ENCODE assay signal across 1 cellular context in the genomic region with DNA sequence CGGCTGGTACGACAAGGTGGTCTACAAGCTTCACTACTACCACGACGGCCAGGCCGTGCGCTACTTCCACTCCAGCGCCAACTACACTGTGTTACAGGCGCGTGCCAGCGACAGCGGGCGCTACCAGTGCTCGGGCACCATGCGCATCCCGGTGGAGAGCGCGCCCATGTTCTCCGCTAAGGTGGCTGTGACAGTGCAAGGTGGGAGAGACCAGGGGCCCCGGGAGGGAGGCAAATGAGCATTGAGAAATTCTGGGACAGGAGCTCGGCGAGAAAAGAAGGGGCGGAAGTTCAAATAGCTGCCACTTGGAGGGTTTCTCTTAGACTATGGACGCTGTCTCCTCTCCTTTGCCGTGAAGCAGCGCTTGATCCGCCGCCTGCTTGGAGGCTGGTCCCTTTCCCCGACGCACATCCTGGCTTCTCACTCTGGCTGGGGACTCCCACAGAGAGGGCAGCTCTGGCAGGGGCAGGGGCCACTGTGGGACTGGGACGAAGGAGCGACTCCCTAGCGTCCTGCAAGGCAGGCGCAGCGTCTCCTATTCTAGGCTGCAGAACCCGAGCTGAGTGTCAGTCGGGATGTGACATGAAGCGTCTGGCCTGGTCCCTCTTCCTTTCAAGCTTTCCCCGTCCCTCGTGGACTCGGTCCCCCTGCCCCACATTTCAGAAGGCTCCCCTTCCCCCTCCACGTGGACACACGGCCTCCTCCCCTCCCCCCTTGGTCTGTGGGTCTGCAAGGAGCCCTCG.
TF ChIP-seq lines count a peak whose summit lies in the region.

No MANE protein-coding gene starts in this region.

TF ChIP-seq in HepG2, 621 proteins besides CTCF, POLR2A, EP300 and RAD21 (continues in another document):
- TF ChIP-seq KLF12 (CRISPR knock-in tag; IDR thresholded peaks at IDR 0.05; ENCODE audit: borderline replicate concordance) (no peak), ATF7-NPFF (CRISPR knock-in tag; IDR thresholded peaks at IDR 0.05; ENCODE audit: low read depth) (peak; percentile 11; the same call in 1 of the 2 replicates), ZNF234 (CRISPR knock-in tag; conservative IDR thresholded peaks at IDR 0.05) (no peak), ZZZ3 (CRISPR knock-in tag; IDR thresholded peaks at IDR 0.05; ENCODE audit: borderline replicate concordance) (no peak), HDAC1 (CRISPR knock-in tag; IDR thresholded peaks at IDR 0.05) (peak; percentile 30; the same call in 1 of the 2 replicates), HDAC6 (IDR thresholded peaks at IDR 0.05; ENCODE audit: low read depth, low read length) (no peak), MEIS1 (CRISPR knock-in tag; IDR thresholded peaks at IDR 0.05; ENCODE audit: borderline replicate concordance) (peak; percentile 65; the same call in 1 of the 2 replicates), ARNTL (CRISPR knock-in tag; IDR thresholded peaks at IDR 0.05) (0 out of 2 replicates have a peak, but pooled peaks have one; percentile 10), SAP130 (CRISPR knock-in tag; IDR thresholded peaks at IDR 0.05; ENCODE audit: low read depth) (no peak), ZBTB38 (CRISPR knock-in tag; IDR thresholded peaks at IDR 0.05) (0 out of 2 replicates have a peak, but pooled peaks have one; percentile 5), NRL (CRISPR knock-in tag; IDR thresholded peaks at IDR 0.05; ENCODE audit: borderline replicate concordance) (0 out of 2 replicates have a peak, but pooled peaks have one; percentile 70), ZNF446 (CRISPR knock-in tag; IDR thresholded peaks at IDR 0.05) (no peak), BRCA1 (CRISPR knock-in tag; IDR thresholded peaks at IDR 0.05) (no peak), KAT7 (CRISPR knock-in tag; IDR thresholded peaks at IDR 0.05; ENCODE audit: borderline replicate concordance) (peak; percentile 55; the same call in 1 of the 2 replicates), ZNF549 (CRISPR knock-in tag; IDR thresholded peaks at IDR 0.05) (no peak), SMAD1 (CRISPR knock-in tag; IDR thresholded peaks at IDR 0.05; ENCODE audit: borderline replicate concordance, low read depth) (0 out of 2 replicates have a peak, but pooled peaks have one; percentile 11), ZNF333 (CRISPR knock-in tag; IDR thresholded peaks at IDR 0.05; ENCODE audit: borderline replicate concordance) (no peak), ZNF556 (CRISPR knock-in tag; IDR thresholded peaks at IDR 0.05; ENCODE audit: borderline replicate concordance) (0 out of 2 replicates have a peak, but pooled peaks have one; percentile 51), ZNF292 (CRISPR knock-in tag; IDR thresholded peaks at IDR 0.05; ENCODE audit: borderline replicate concordance, low read depth) (peak; percentile 17; the same call in 1 of the 2 replicates), HNRNPLL (IDR thresholded peaks at IDR 0.05; ENCODE audit: low read depth, low read length, poor library complexity, severe bottlenecking) (peak; percentile 71), GABPB1 (CRISPR knock-in tag; IDR thresholded peaks at IDR 0.05) (peak; percentile 28; the same call in 1 of the 2 replicates), KLF9 (CRISPR knock-in tag; IDR thresholded peaks at IDR 0.05; ENCODE audit: low read depth) (no peak)
- TF ChIP-seq, protein P1, sequence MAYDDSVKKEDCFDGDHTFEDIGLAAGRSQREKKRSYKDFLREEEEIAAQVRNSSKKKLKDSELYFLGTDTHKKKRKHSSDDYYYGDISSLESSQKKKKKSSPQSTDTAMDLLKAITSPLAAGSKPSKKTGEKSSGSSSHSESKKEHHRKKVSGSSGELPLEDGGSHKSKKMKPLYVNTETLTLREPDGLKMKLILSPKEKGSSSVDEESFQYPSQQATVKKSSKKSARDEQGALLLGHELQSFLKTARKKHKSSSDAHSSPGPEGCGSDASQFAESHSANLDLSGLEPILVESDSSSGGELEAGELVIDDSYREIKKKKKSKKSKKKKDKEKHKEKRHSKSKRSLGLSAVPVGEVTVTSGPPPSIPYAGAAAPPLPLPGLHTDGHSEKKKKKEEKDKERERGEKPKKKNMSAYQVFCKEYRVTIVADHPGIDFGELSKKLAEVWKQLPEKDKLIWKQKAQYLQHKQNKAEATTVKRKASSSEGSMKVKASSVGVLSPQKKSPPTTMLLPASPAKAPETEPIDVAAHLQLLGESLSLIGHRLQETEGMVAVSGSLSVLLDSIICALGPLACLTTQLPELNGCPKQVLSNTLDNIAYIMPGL (CRISPR knock-in tag; IDR thresholded peaks at IDR 0.05; ENCODE audit: borderline replicate concordance in 1 of 2, low read depth in 1 of 2) = 0 out of 4 replicates have a peak, but pooled peaks of 1 of the 2 experiments have one; percentile 39
- TF ChIP-seq, protein P2, sequence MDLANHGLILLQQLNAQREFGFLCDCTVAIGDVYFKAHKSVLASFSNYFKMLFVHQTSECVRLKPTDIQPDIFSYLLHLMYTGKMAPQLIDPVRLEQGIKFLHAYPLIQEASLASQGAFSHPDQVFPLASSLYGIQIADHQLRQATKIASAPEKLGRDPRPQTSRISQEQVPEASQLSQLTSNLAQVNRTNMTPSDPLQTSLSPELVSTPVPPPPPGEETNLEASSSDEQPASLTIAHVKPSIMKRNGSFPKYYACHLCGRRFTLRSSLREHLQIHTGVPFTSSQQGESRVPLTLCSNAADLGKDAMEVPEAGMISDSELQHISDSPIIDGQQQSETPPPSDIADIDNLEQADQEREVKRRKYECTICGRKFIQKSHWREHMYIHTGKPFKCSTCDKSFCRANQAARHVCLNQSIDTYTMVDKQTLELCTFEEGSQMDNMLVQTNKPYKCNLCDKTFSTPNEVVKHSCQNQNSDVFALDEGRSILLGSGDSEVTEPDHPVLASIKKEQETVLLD (CRISPR knock-in tag; IDR thresholded peaks at IDR 0.05; ENCODE audit: low read depth) = no peak
- TF ChIP-seq, protein P3, sequence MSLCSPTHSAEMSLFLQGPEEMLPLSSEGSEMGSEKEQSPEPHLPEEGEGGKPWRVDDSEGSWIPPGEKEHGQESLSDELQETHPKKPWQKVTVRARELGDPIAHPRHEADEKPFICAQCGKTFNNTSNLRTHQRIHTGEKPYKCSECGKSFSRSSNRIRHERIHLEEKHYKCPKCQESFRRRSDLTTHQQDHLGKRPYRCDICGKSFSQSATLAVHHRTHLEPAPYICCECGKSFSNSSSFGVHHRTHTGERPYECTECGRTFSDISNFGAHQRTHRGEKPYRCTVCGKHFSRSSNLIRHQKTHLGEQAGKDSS (CRISPR knock-in tag; IDR thresholded peaks at IDR 0.05; ENCODE audit: borderline replicate concordance, low read depth) = peak; percentile 23; the same call in 1 of the 2 replicates
- TF ChIP-seq, protein P4, sequence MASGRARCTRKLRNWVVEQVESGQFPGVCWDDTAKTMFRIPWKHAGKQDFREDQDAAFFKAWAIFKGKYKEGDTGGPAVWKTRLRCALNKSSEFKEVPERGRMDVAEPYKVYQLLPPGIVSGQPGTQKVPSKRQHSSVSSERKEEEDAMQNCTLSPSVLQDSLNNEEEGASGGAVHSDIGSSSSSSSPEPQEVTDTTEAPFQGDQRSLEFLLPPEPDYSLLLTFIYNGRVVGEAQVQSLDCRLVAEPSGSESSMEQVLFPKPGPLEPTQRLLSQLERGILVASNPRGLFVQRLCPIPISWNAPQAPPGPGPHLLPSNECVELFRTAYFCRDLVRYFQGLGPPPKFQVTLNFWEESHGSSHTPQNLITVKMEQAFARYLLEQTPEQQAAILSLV (CRISPR knock-in tag; IDR thresholded peaks at IDR 0.05; ENCODE audit: borderline replicate concordance) = 0 out of 2 replicates have a peak, but pooled peaks have one; percentile 13
- TF ChIP-seq, protein P5, sequence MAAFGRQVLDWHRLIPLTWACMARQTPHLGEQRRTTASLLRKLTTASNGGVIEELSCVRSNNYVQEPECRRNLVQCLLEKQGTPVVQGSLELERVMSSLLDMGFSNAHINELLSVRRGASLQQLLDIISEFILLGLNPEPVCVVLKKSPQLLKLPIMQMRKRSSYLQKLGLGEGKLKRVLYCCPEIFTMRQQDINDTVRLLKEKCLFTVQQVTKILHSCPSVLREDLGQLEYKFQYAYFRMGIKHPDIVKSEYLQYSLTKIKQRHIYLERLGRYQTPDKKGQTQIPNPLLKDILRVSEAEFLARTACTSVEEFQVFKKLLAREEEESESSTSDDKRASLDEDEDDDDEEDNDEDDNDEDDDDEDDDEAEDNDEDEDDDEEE (CRISPR knock-in tag; IDR thresholded peaks at IDR 0.05) = peak; percentile 60; the same call in 1 of the 2 replicates
- TF ChIP-seq, protein P6, sequence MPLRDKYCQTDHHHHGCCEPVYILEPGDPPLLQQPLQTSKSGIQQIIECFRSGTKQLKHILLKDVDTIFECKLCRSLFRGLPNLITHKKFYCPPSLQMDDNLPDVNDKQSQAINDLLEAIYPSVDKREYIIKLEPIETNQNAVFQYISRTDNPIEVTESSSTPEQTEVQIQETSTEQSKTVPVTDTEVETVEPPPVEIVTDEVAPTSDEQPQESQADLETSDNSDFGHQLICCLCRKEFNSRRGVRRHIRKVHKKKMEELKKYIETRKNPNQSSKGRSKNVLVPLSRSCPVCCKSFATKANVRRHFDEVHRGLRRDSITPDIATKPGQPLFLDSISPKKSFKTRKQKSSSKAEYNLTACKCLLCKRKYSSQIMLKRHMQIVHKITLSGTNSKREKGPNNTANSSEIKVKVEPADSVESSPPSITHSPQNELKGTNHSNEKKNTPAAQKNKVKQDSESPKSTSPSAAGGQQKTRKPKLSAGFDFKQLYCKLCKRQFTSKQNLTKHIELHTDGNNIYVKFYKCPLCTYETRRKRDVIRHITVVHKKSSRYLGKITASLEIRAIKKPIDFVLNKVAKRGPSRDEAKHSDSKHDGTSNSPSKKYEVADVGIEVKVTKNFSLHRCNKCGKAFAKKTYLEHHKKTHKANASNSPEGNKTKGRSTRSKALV (CRISPR knock-in tag; IDR thresholded peaks at IDR 0.05) = peak; percentile 94
- TF ChIP-seq, protein P7, sequence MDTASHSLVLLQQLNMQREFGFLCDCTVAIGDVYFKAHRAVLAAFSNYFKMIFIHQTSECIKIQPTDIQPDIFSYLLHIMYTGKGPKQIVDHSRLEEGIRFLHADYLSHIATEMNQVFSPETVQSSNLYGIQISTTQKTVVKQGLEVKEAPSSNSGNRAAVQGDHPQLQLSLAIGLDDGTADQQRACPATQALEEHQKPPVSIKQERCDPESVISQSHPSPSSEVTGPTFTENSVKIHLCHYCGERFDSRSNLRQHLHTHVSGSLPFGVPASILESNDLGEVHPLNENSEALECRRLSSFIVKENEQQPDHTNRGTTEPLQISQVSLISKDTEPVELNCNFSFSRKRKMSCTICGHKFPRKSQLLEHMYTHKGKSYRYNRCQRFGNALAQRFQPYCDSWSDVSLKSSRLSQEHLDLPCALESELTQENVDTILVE (CRISPR knock-in tag; IDR thresholded peaks at IDR 0.05) = peak; percentile 10; the same call in 1 of the 2 replicates
- TF ChIP-seq, protein P8, sequence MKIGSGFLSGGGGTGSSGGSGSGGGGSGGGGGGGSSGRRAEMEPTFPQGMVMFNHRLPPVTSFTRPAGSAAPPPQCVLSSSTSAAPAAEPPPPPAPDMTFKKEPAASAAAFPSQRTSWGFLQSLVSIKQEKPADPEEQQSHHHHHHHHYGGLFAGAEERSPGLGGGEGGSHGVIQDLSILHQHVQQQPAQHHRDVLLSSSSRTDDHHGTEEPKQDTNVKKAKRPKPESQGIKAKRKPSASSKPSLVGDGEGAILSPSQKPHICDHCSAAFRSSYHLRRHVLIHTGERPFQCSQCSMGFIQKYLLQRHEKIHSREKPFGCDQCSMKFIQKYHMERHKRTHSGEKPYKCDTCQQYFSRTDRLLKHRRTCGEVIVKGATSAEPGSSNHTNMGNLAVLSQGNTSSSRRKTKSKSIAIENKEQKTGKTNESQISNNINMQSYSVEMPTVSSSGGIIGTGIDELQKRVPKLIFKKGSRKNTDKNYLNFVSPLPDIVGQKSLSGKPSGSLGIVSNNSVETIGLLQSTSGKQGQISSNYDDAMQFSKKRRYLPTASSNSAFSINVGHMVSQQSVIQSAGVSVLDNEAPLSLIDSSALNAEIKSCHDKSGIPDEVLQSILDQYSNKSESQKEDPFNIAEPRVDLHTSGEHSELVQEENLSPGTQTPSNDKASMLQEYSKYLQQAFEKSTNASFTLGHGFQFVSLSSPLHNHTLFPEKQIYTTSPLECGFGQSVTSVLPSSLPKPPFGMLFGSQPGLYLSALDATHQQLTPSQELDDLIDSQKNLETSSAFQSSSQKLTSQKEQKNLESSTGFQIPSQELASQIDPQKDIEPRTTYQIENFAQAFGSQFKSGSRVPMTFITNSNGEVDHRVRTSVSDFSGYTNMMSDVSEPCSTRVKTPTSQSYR (CRISPR knock-in tag; IDR thresholded peaks at IDR 0.05; ENCODE audit: borderline replicate concordance) = peak; percentile 28; the same call in 1 of the 2 replicates
- TF ChIP-seq, protein P9, sequence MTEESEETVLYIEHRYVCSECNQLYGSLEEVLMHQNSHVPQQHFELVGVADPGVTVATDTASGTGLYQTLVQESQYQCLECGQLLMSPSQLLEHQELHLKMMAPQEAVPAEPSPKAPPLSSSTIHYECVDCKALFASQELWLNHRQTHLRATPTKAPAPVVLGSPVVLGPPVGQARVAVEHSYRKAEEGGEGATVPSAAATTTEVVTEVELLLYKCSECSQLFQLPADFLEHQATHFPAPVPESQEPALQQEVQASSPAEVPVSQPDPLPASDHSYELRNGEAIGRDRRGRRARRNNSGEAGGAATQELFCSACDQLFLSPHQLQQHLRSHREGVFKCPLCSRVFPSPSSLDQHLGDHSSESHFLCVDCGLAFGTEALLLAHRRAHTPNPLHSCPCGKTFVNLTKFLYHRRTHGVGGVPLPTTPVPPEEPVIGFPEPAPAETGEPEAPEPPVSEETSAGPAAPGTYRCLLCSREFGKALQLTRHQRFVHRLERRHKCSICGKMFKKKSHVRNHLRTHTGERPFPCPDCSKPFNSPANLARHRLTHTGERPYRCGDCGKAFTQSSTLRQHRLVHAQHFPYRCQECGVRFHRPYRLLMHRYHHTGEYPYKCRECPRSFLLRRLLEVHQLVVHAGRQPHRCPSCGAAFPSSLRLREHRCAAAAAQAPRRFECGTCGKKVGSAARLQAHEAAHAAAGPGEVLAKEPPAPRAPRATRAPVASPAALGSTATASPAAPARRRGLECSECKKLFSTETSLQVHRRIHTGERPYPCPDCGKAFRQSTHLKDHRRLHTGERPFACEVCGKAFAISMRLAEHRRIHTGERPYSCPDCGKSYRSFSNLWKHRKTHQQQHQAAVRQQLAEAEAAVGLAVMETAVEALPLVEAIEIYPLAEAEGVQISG (CRISPR knock-in tag; IDR thresholded peaks at IDR 0.05) = peak; percentile 26; the same call in 1 of the 2 replicates
- TF ChIP-seq, protein P10, sequence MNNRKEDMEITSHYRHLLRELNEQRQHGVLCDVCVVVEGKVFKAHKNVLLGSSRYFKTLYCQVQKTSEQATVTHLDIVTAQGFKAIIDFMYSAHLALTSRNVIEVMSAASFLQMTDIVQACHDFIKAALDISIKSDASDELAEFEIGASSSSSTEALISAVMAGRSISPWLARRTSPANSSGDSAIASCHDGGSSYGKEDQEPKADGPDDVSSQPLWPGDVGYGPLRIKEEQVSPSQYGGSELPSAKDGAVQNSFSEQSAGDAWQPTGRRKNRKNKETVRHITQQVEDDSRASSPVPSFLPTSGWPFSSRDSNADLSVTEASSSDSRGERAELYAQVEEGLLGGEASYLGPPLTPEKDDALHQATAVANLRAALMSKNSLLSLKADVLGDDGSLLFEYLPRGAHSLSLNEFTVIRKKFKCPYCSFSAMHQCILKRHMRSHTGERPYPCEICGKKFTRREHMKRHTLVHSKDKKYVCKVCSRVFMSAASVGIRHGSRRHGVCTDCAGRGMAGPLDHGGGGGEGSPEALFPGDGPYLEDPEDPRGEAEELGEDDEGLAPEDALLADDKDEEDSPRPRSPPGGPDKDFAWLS (CRISPR knock-in tag; IDR thresholded peaks at IDR 0.05; ENCODE audit: borderline replicate concordance) = no peak
